ENCODE assay signal across 1 cellular context in genomic region chr12:51963477-51963876, GRCh38.
TF ChIP-seq lines count a peak whose summit lies in the region.

No MANE protein-coding gene starts in this region.

TF ChIP-seq in HEK293, 187 proteins besides CTCF, POLR2A, EP300 and RAD21 (continued from another document):
- TF ChIP-seq ZBTB10 (tag by site-specific recombination; IDR thresholded peaks at IDR 0.05) (no peak), ZNF660 (tag by site-specific recombination; IDR thresholded peaks at IDR 0.05) (peak; percentile 54)
